ENCODE assay signal across 1 cellular context in genomic region chr6:168852336-168852884, GRCh38.
TF ChIP-seq lines count a peak whose summit lies in the region.

No MANE protein-coding gene starts in this region.

TF ChIP-seq in IMR-90, 13 proteins besides CTCF, POLR2A, EP300 and RAD21 (continued from another document):
- no peak for TF ChIP-seq ELK1 (IDR thresholded peaks at IDR 0.05; ENCODE audit: borderline replicate concordance, low read depth, low read length)
- no peak for TF ChIP-seq FOS (IDR thresholded peaks at IDR 0.05; ENCODE audit: low read depth, low read length)
- no peak for TF ChIP-seq RFX5 (IDR thresholded peaks at IDR 0.05; ENCODE audit: low read depth, low read length)
- no peak for TF ChIP-seq MAZ (IDR thresholded peaks at IDR 0.05; ENCODE audit: borderline replicate concordance, low read depth, low read length)
- no peak for TF ChIP-seq SMC3 (IDR thresholded peaks at IDR 0.05; ENCODE audit: low read depth, low read length)
- no peak for TF ChIP-seq RCOR1 (IDR thresholded peaks at IDR 0.05; ENCODE audit: insufficient replicate concordance, low read length)
- no peak for TF ChIP-seq MAFK (IDR thresholded peaks at IDR 0.05; ENCODE audit: low read depth, low read length)
- TF ChIP-seq MXI1 (IDR thresholded peaks at IDR 0.05; ENCODE audit: borderline replicate concordance, low read depth, low read length) = no peak
- no peak for TF ChIP-seq CEBPB (IDR thresholded peaks at IDR 0.05; ENCODE audit: low read depth, low read length)
